In genomic region chr13:75847588-75847987, GRCh38 we compare ENCODE assay signal across 16 cellular contexts.
"Had no signal": no experiment of that assay in that cellular context is flagged by ENCODE, and none has a peak within 500 bp of the region (broad histone marks: within the 10 kb centered on the region; RNA-seq: fewer than 3 reads in every experiment).

No MANE protein-coding gene starts in this region.

- H3K36me3 ChIP-seq: breast epithelium, neutrophil had no signal

- H3K4me1 ChIP-seq: breast epithelium, lower lobe of right lung had no signal

- H3K27me3 ChIP-seq: breast epithelium, dorsolateral prefrontal cortex, neutrophil had no signal

- H3K4me3 ChIP-seq: breast epithelium, dorsolateral prefrontal cortex, lower lobe of right lung had no signal

- H3K9me3 ChIP-seq: breast epithelium, lower lobe of right lung, neutrophil had no signal

- ATAC-seq: activated CD8-positive, alpha-beta memory T cell treated with anti-CD3 and anti-CD28 coated beads, Interleukin-2, amount 10 ng/mL, durations not matched to agents 7 days and 5 days; esophagus mucosa; lower lobe of right lung; naive thymus-derived CD4-positive, alpha-beta T cell had no signal

- H3K27me3 Mint-ChIP-seq: activated CD8-positive, alpha-beta memory T cell treated with anti-CD3 and anti-CD28 coated beads, Interleukin-2, amount 10 ng/mL, durations not matched to agents 7 days and 5 days; activated T-cell treated with anti-CD3 and anti-CD28 coated beads, Interleukin-2, amount 50 U/mL, for 24 hours; naive thymus-derived CD4-positive, alpha-beta T cell had no signal

- H3K27ac Mint-ChIP-seq: activated CD8-positive, alpha-beta memory T cell treated with anti-CD3 and anti-CD28 coated beads, Interleukin-2, amount 10 ng/mL, durations not matched to agents 7 days and 5 days; activated T-cell treated with anti-CD3 and anti-CD28 coated beads, Interleukin-2, amount 50 U/mL, for 24 hours; naive thymus-derived CD4-positive, alpha-beta T cell had no signal

- H3K27ac ChIP-seq: breast epithelium, dorsolateral prefrontal cortex, lower lobe of right lung, neutrophil had no signal

- H3K4me3 Mint-ChIP-seq: activated CD8-positive, alpha-beta memory T cell treated with anti-CD3 and anti-CD28 coated beads, Interleukin-2, amount 10 ng/mL, durations not matched to agents 7 days and 5 days; activated T-cell treated with anti-CD3 and anti-CD28 coated beads, Interleukin-2, amount 50 U/mL, for 24 hours; naive thymus-derived CD4-positive, alpha-beta T cell had no signal

- DNase-seq: activated CD4-positive, alpha-beta T cell treated with anti-CD3 and anti-CD28 coated beads for 1 hour; activated CD4-positive, alpha-beta T cell treated with anti-CD3 and anti-CD28 coated beads, Interleukin-2, amount 50 U/mL, for 48 hours; activated CD8-positive, alpha-beta memory T cell treated with anti-CD3 and anti-CD28 coated beads, Interleukin-2, amount 10 ng/mL, durations not matched to agents 7 days and 5 days; activated effector memory CD4-positive, alpha-beta T cell treated with anti-CD3 and anti-CD28 coated beads, Interleukin-2, amount 50 U/mL, for 16 hours; activated T-cell treated with anti-CD3 and anti-CD28 coated beads, Interleukin-2, amount 50 U/mL, for 24 hours; aorta; dorsolateral prefrontal cortex; hypothalamus; kidney glomerular epithelial cell; lower lobe of right lung; naive thymus-derived CD4-positive, alpha-beta T cell; posterior cingulate gyrus; small intestine had no signal
